In the genomic region with DNA sequence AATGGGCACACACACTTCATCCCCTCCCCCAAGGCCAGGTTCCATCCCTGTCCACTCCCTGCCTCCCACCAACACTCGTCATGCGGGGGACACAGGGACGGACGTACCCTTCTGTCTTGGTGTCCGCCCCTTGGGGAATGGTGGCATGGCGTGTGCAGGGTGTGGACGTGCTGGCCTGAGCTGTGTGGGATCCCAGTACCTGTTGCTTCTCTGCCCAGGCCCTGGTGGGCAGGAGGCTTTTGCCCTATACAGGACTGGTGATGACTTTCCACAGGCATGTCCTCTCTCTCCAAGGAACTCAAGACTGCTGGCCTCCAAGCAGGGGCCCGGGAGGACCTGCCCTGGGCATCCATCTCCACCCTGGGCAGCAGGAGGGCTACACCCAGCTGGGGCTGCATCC, we compare ENCODE assay signal across 24 cellular contexts.
"Had no signal": no experiment of that assay in that cellular context is flagged by ENCODE, and none has a peak within 500 bp of the region (broad histone marks: within the 10 kb centered on the region; RNA-seq: fewer than 3 reads in every experiment).

No MANE protein-coding gene starts in this region.

- H3K9me3 Mint-ChIP-seq: dendritic cell treated with granulocyte-macrophage colony-stimulating factor and Interleukin-4, amounts not matched to agents 40 ng/mL and 50 ng/mL, for 4 days; natural killer cell; stimulated activated effector memory CD8-positive, alpha-beta T cell treated with anti-CD3 and anti-CD28 coated beads, Interleukin-12 subunit alpha, Interleukin-12 subunit beta, amount 100 ng/mL, for 72 hours had no signal

- DNase-seq: colonic mucosa; effector memory CD4-positive, alpha-beta T cell; foreskin keratinocyte; left lung; lower lobe of right lung; natural killer cell; sigmoid colon; stimulated activated CD4-positive, alpha-beta T cell treated with anti-CD3 and anti-CD28 coated beads, Interleukin-2, amount 100 ng/mL, for 24 hours; stimulated activated CD4-positive, alpha-beta T cell treated with anti-CD3 and anti-CD28 coated beads, Interleukin-4, amount 100 ng/mL, for 24 hours; stimulated activated naive CD4-positive, alpha-beta T cell treated with Interleukin-2 at 50 U/mL for 16 hours; trophoblast cell had no signal

- H3K27me3 ChIP-seq: colonic mucosa, foreskin keratinocyte, heart left ventricle, thyroid gland, vagina had no signal

- H3K4me2 ChIP-seq: hepatocyte had no signal

- H3K27ac ChIP-seq: colonic mucosa, esophagus muscularis mucosa, foreskin keratinocyte, gastroesophageal sphincter, hepatocyte, left lung, lower lobe of right lung, neutrophil, parathyroid adenoma, sigmoid colon, stomach, thyroid gland, vagina had no signal

- H3K9ac ChIP-seq: parathyroid adenoma had no signal

- H3K4me3 ChIP-seq: colonic mucosa, esophagus muscularis mucosa, gastroesophageal sphincter, heart left ventricle, hepatocyte, left lung, lower lobe of right lung, sigmoid colon, stomach, thyroid gland, vagina had no signal

- H3K27ac Mint-ChIP-seq: dendritic cell treated with granulocyte-macrophage colony-stimulating factor and Interleukin-4, amounts not matched to agents 40 ng/mL and 50 ng/mL, for 4 days; natural killer cell; stimulated activated effector memory CD8-positive, alpha-beta T cell treated with anti-CD3 and anti-CD28 coated beads, Interleukin-12 subunit alpha, Interleukin-12 subunit beta, amount 100 ng/mL, for 72 hours had no signal

- ATAC-seq: foreskin keratinocyte; gastroesophageal sphincter; left lung; lower lobe of right lung; natural killer cell; stimulated activated effector memory CD8-positive, alpha-beta T cell treated with anti-CD3 and anti-CD28 coated beads, Interleukin-12 subunit alpha, Interleukin-12 subunit beta, amount 100 ng/mL, for 72 hours had no signal

- H3K9me3 ChIP-seq: colonic mucosa, esophagus muscularis mucosa, gastroesophageal sphincter, heart left ventricle, left lung, lower lobe of right lung, neutrophil, sigmoid colon, stomach, thyroid gland, vagina had no signal

- FAIRE-seq: endothelial cell of umbilical vein, islet of Langerhans had no signal

- H3K4me1 ChIP-seq: colonic mucosa had no signal

- H3K36me3 ChIP-seq: colonic mucosa, left lung, lower lobe of right lung, neutrophil, sigmoid colon, stomach, thyroid gland, vagina had no signal

- H3K36me3 Mint-ChIP-seq: natural killer cell; stimulated activated effector memory CD8-positive, alpha-beta T cell treated with anti-CD3 and anti-CD28 coated beads, Interleukin-12 subunit alpha, Interleukin-12 subunit beta, amount 100 ng/mL, for 72 hours had no signal

- H3K4me3 Mint-ChIP-seq: dendritic cell treated with granulocyte-macrophage colony-stimulating factor and Interleukin-4, amounts not matched to agents 40 ng/mL and 50 ng/mL, for 4 days; natural killer cell; stimulated activated effector memory CD8-positive, alpha-beta T cell treated with anti-CD3 and anti-CD28 coated beads, Interleukin-12 subunit alpha, Interleukin-12 subunit beta, amount 100 ng/mL, for 72 hours had no signal
